ENCODE assay signal across 18 cellular contexts in genomic region chr10:14384915-14385314, GRCh38. TPM values are rescaled to one million over a fixed set of nuclear protein-coding genes. Genes with fewer than 3 reads are reported as not detected.
DNase-seq lines count a peak whose midpoint lies in the region; ATAC-seq, FAIRE-seq and TF ChIP-seq lines count a peak whose summit lies in the region.
"Had no signal": no experiment of that assay in that cellular context is flagged by ENCODE, and none has a peak within 500 bp of the region (broad histone marks: within the 10 kb centered on the region; RNA-seq: fewer than 3 reads in every experiment).

No MANE protein-coding gene starts in this region.

- no peak overlapping the region for H2BK5ac ChIP-seq in mesendoderm (ENCODE audit: low read length)

- WGBS in mesendoderm (ENCODE audit: extremely low coverage, insufficient coverage, low lambda C conversion rate) = no CpG with 5 or more reads among the region's 3 CpGs

- no peaks in the 10 kb centered on the region for H3K27me3 Mint-ChIP-seq in activated naive CD4-positive, alpha-beta T cell treated with anti-CD3 and anti-CD28 coated beads, Interleukin-2, amount 50 U/mL, for 24 hours

- TF ChIP-seq CTCF in RWPE2 (IDR thresholded peaks at IDR 0.05; ENCODE audit: poor library complexity, severe bottlenecking) = no peak
- TF ChIP-seq CTCF in keratinocyte (optimal IDR thresholded peaks at IDR 0.05 in 1 of 3, IDR thresholded peaks at IDR 0.05 in 1 of 3, conservative IDR thresholded peaks at IDR 0.05 in 1 of 3; ENCODE audit: extremely low read depth in 1 of 3, insufficient read depth in 2 of 3, low read length in 3 of 3) = no peak

- no peak for ATAC-seq in RWPE2 (ENCODE audit: low read depth)

- H3K4me2 ChIP-seq in keratinocyte (ENCODE audit: control insufficient read depth, extremely low read depth, insufficient read depth, low read depth, low read length) = no peak overlapping the region
- no peak overlapping the region for H3K4me2 ChIP-seq in mesendoderm (ENCODE audit: low read length)

- no peak overlapping the region for H3K23ac ChIP-seq in mesendoderm (ENCODE audit: low read length)

- no peak overlapping the region for H2BK15ac ChIP-seq in mesendoderm (replicated peaks; ENCODE audit: low read depth)

- H3K4me3 ChIP-seq in RWPE2 (ENCODE audit: severe bottlenecking) = no peak overlapping the region
- no peak overlapping the region for H3K4me3 ChIP-seq in keratinocyte (ENCODE audit: control insufficient read depth in 2 of 3, extremely low read depth in 1 of 3, insufficient read depth in 2 of 3, low read depth in 1 of 3, low read length in 3 of 3)
- H3K4me3 ChIP-seq in mesendoderm (ENCODE audit: low read length) = no peak overlapping the region
- H3K4me3 ChIP-seq: SJSA1 had no signal

- peak overlapping the region; percentile 65 for H3K27ac Mint-ChIP-seq in activated naive CD4-positive, alpha-beta T cell treated with anti-CD3 and anti-CD28 coated beads, Interleukin-2, amount 50 U/mL, for 24 hours

- H3K56ac ChIP-seq in mesendoderm (ENCODE audit: low read length) = no peak overlapping the region

- H2AFZ ChIP-seq in keratinocyte (ENCODE audit: control insufficient read depth, low read length) = no peak overlapping the region

- no peak overlapping the region for H3K9ac ChIP-seq in keratinocyte (ENCODE audit: control insufficient read depth, extremely low read depth, insufficient read depth, low read length)
- no peak overlapping the region for H3K9ac ChIP-seq in mesendoderm (ENCODE audit: low read length)

- H3K9me3 ChIP-seq in RWPE2 (ENCODE audit: severe bottlenecking) (no peaks in the 10 kb centered on the region), keratinocyte (ENCODE audit: control insufficient read depth, low read depth, low read length) (no peaks in the 10 kb centered on the region)
- H3K9me3 ChIP-seq: SJSA1 had no signal

- H3K27ac ChIP-seq in RWPE2 (ENCODE audit: poor library complexity, severe bottlenecking) (peak overlapping the region; percentile 51), keratinocyte (ENCODE audit: control insufficient read depth, insufficient read depth, low read length) (no peak overlapping the region), mesendoderm (ENCODE audit: low read depth, low read length) (no peak overlapping the region)
- H3K27ac ChIP-seq: C4-2B, RWPE1, SJSA1 had no signal

- H3K9me1 ChIP-seq in keratinocyte (ENCODE audit: control insufficient read depth, extremely low read depth, insufficient read depth, low read length) = no peaks in the 10 kb centered on the region

- no peak overlapping the region for H2BK120ac ChIP-seq in mesendoderm (ENCODE audit: low read depth, low read length)

- no peak overlapping the region for H2AK5ac ChIP-seq in mesendoderm (ENCODE audit: low read length)

- H3K18ac ChIP-seq in mesendoderm (ENCODE audit: low read length) = no peak overlapping the region

- no peaks in the 10 kb centered on the region for H3K79me1 ChIP-seq in mesendoderm (ENCODE audit: low read length)

- H3K4me1 ChIP-seq in RWPE2 (ENCODE audit: insufficient read depth, poor library complexity, severe bottlenecking) = peaks cover 11% of the 10 kb centered on the region
- peaks cover 14% of the 10 kb centered on the region for H3K4me1 ChIP-seq in keratinocyte (ENCODE audit: control insufficient read depth, extremely low read depth, insufficient read depth, low read length)
- no peaks in the 10 kb centered on the region for H3K4me1 ChIP-seq in mesendoderm (ENCODE audit: control insufficient read depth, low read depth, low read length)

- H3K27me3 ChIP-seq in RWPE2 (ENCODE audit: insufficient read depth, poor library complexity, severe bottlenecking) (no peaks in the 10 kb centered on the region), keratinocyte (ENCODE audit: control insufficient read depth, extremely low read depth, insufficient read depth, low read length) (no peaks in the 10 kb centered on the region), mesendoderm (ENCODE audit: insufficient read depth, low read length, poor library complexity) (no peaks in the 10 kb centered on the region)
- H3K27me3 ChIP-seq: SJSA1 had no signal

- H3K36me3 Mint-ChIP-seq in activated naive CD4-positive, alpha-beta T cell treated with anti-CD3 and anti-CD28 coated beads, Interleukin-2, amount 50 U/mL, for 24 hours = peaks cover 3% of the 10 kb centered on the region

- dilution Hi-C loops in keratinocyte (cut with MboI; ENCODE audit: extremely low pct_ligation_motif_present, low sequenced_read_pairs) = no loop called here

- no peaks in the 10 kb centered on the region for H3K79me2 ChIP-seq in keratinocyte (ENCODE audit: control insufficient read depth, insufficient read depth, low read length)
- no peaks in the 10 kb centered on the region for H3K79me2 ChIP-seq in mesendoderm (ENCODE audit: control insufficient read depth, insufficient read depth, low read length)

- H3K4ac ChIP-seq in mesendoderm (ENCODE audit: low read depth, low read length) = no peak overlapping the region

- no peaks in the 10 kb centered on the region for H4K20me1 ChIP-seq in keratinocyte (ENCODE audit: control insufficient read depth, extremely low read depth, insufficient read depth, low read length)

- H4K5ac ChIP-seq in mesendoderm (ENCODE audit: low read length) = no peak overlapping the region

- H3K4me1 Mint-ChIP-seq in activated naive CD4-positive, alpha-beta T cell treated with anti-CD3 and anti-CD28 coated beads, Interleukin-2, amount 50 U/mL, for 24 hours = peaks cover 76% of the 10 kb centered on the region

- FAIRE-seq in keratinocyte (lab: Jason Lieb, UNC) = peak; percentile 17
- FAIRE-seq: A204.1 had no signal

- H3K9me3 Mint-ChIP-seq in activated naive CD4-positive, alpha-beta T cell treated with anti-CD3 and anti-CD28 coated beads, Interleukin-2, amount 50 U/mL, for 24 hours = peaks cover 9% of the 10 kb centered on the region

- H4K8ac ChIP-seq in mesendoderm (ENCODE audit: low read depth, low read length) = no peak overlapping the region

- no peak for DNase-seq in activated naive CD4-positive, alpha-beta T cell treated with anti-CD3 and anti-CD28 coated beads, Interleukin-2, amount 50 U/mL, for 16 hours
- DNase-seq in RWPE2 (ENCODE audit: low spot score) (no peak), keratinocyte (ENCODE audit: low read depth, low spot score) (no peak), midbrain (lab: John Stamatoyannopoulos, UW) (no peak), mesendoderm (no peak), KG1 (lab: John Stamatoyannopoulos, UW) (no peak)
- DNase-seq in central memory CD4-positive, alpha-beta T cell = no peak
- DNase-seq: COR-L47, DMS153, NCI-H1105 treated with DMSO at 0.1 percent for 48 hours, NCI-H187 treated with DMSO at 0.1 percent for 48 hours, NCI-H446 treated with DMSO at 0.1 percent for 48 hours, NCI-H82 had no signal

- H3K36me3 ChIP-seq in RWPE2 (ENCODE audit: low read depth) (no peaks in the 10 kb centered on the region), keratinocyte (ENCODE audit: control insufficient read depth in 2 of 2, extremely low read depth in 1 of 2, insufficient read depth in 2 of 2, low read length in 2 of 2) (no peaks in the 10 kb centered on the region), mesendoderm (ENCODE audit: control insufficient read depth, insufficient read depth, low read length) (no peaks in the 10 kb centered on the region)
- H3K36me3 ChIP-seq: SJSA1 had no signal

- peak overlapping the region; percentile 5 for H3K4me3 Mint-ChIP-seq in activated naive CD4-positive, alpha-beta T cell treated with anti-CD3 and anti-CD28 coated beads, Interleukin-2, amount 50 U/mL, for 24 hours

RNA-seq across cellular contexts. Expression of gene FRMD4A, which starts 54.2 kb away (rescaled TPM):
- polyA plus RNA-seq in keratinocyte = 12.1 to 20.8 TPM (median 12.9 TPM) in 3 replicates
- polyA plus RNA-seq in keratinocyte (2011; ENCODE audit: low read depth) = 5.7 TPM
- 8.2 and 11.7 TPM in 2 replicates for polyA plus RNA-seq in keratinocyte (2011; cell fraction: cytosol; rRNA removed)
- polyA plus RNA-seq in keratinocyte (2011; cell fraction: nucleus; rRNA removed) = 20.6 and 26.7 TPM in 2 replicates
- polyA plus RNA-seq in keratinocyte (2012; ENCODE audit: low replicate concordance) = 8.5 and 20.0 TPM in 2 replicates
- polyA minus RNA-seq in keratinocyte = 22.5 to 75.7 TPM (median 27.2 TPM) in 3 replicates
- polyA minus RNA-seq in keratinocyte (2011; cell fraction: cytosol; rRNA and poly(A)+ RNA removed) = 16.9 TPM
- 12.9 and 17.9 TPM in 2 replicates for polyA minus RNA-seq in keratinocyte (2011; cell fraction: nucleus; rRNA and poly(A)+ RNA removed)
- polyA plus RNA-seq in mesendoderm (2013, experiment 1 of 2) = 25.4 TPM
- 32.2 TPM for polyA plus RNA-seq in mesendoderm (2013, experiment 2 of 2)
